8 cellular contexts compared by ENCODE assay signal in the genomic region with DNA sequence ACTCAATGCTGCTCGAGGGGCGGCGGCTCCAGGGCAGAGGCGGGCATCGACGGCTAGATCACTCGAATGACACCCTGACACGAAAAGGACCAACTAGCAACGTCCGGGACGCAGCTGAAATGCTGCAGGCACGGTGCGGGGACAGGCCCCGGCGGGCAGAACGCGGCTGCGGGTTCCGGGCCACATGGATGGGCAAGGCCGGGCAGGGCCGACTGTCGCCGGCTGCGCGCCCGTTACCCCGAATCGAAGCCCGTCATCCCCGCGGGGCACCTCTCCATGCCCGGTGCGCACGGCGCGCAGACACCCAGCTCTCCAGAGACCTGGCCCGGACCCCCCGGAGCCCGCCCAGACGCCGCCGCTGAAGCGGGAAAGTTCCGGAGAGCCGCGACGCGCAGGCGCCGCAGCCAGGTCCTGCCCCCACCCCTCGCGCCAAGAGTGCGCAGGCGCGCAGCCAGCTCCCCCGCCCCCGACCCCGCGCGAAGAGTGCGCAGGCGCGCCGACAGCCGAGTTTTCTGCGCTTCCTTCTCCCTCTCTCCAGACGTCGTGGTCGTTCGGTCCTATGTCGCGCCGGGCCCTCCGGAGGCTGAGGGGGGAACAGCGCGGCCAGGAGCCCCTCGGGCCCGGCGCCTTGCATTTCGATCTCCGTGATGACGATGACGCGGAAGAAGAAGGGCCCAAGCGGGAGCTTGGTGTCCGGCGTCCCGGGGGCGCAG. TPM values are rescaled to one million over a fixed set of nuclear protein-coding genes. Genes with fewer than 3 reads are reported as not detected.
A peak's percentile ranks its signal among the peaks of the same experiment; 100 is the strongest.
DNase-seq lines count a peak whose midpoint lies in the region; ATAC-seq and TF ChIP-seq lines count a peak whose summit lies in the region.

A gene with protein sequence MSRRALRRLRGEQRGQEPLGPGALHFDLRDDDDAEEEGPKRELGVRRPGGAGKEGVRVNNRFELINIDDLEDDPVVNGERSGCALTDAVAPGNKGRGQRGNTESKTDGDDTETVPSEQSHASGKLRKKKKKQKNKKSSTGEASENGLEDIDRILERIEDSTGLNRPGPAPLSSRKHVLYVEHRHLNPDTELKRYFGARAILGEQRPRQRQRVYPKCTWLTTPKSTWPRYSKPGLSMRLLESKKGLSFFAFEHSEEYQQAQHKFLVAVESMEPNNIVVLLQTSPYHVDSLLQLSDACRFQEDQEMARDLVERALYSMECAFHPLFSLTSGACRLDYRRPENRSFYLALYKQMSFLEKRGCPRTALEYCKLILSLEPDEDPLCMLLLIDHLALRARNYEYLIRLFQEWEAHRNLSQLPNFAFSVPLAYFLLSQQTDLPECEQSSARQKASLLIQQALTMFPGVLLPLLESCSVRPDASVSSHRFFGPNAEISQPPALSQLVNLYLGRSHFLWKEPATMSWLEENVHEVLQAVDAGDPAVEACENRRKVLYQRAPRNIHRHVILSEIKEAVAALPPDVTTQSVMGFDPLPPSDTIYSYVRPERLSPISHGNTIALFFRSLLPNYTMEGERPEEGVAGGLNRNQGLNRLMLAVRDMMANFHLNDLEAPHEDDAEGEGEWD (plus strand): TSS at position 484 of the 713 bp plus-strand sequence. CDS start 76 bp downstream, at position 560.

- ATAC-seq in HG02678 (IDR thresholded peaks at IDR 0.05; ENCODE audit: unreplicated experiment) (peak; percentile 49), heart right ventricle (peak; percentile 65 to 86 (median 80))

- H3K27me3 Mint-ChIP-seq in type B pancreatic cell = no peaks in the 10 kb centered on the region

- H3K36me3 ChIP-seq in adrenal gland (replicated peaks in 1 of 2) (no peaks in the 10 kb centered on the region), heart right ventricle (peaks cover 0 to 36% (median 8%) of the 10 kb centered on the region in 9 donors)

- intact Hi-C loops in T-helper 1 cell treated with Interleukin-12 subunit alpha and Interleukin-12 subunit beta and Interleukin-4 antibody, amounts not matched to agents 30 ng/mL and 1 ng/mL, for 36 hours (cut with micrococcal nuclease) = loop anchor here (1.0 to 5.0 kb wide), 3 partner anchors 9 to 311 kb away; partner anchors contain the start of genes FANCA and RPL13
- intact Hi-C loops in adrenal gland (cut with DNase I) = no loop called here
- intact Hi-C loops in heart right ventricle (cut with DNase I) = loop anchor here in 2 of 10 donors (5.0 to 10.0 kb wide), 2 partner anchors 171 to 218 kb away; partner anchors contain the start of genes CHMP1A (in 1 of the 2), SPATA2L (in 1 of the 2) and SPATA33 (in 1 of the 2)
- intact Hi-C loops in posterior vena cava (cut with DNase I) = no loop called here

- peak within 1 kb of the TSS; percentile 95 for H3K4me3 ChIP-seq in GM12864 (ENCODE audit: low read depth, low read length)
- H3K4me3 ChIP-seq in adrenal gland = peak within 1 kb of the TSS; percentile 91 to 99 (median 96)
- peak within 1 kb of the TSS; percentile 61 to 90 (median 83) for H3K4me3 ChIP-seq in heart right ventricle

- peak within 1 kb of the TSS; percentile 99 to 100 (median 100) for H3K27ac ChIP-seq in adrenal gland
- H3K27ac ChIP-seq in heart right ventricle = peak within 1 kb of the TSS; percentile 98 to 100 (median 99)

- peaks cover 9% of the 10 kb centered on the region for H3K36me3 Mint-ChIP-seq in type B pancreatic cell

- H3K27me3 ChIP-seq in adrenal gland = no peaks in the 10 kb centered on the region
- H3K27me3 ChIP-seq in heart right ventricle = no peaks in the 10 kb centered on the region

- peaks cover 15 to 20% of the 10 kb centered on the region in 2 donors for H3K4me1 ChIP-seq in adrenal gland (replicated peaks in 1 of 2)
- peaks cover 3 to 29% (median 18%) of the 10 kb centered on the region in 9 donors for H3K4me1 ChIP-seq in heart right ventricle

- TF ChIP-seq CTCF in GM12864 (IDR thresholded peaks at IDR 0.05; ENCODE audit: low read depth, low read length, missing control alignments) (no peak), adrenal gland (IDR thresholded peaks at IDR 0.05) (peak in 1 of 6 experiments; percentile 26), heart right ventricle (IDR thresholded peaks at IDR 0.05) (no peak), type B pancreatic cell (conservative IDR thresholded peaks at IDR 0.05) (peak; percentile 34)

- 0 to 2% (median 1%) methylated on average over 11 to 89 of the region's 89 CpGs for WGBS in adrenal gland, 4 donors
- WGBS in heart right ventricle, 2 donors = 1% methylated on average over 73 to 89 of the region's 89 CpGs

- H3K4me3 Mint-ChIP-seq in type B pancreatic cell = peak within 1 kb of the TSS; percentile 93

- H3K4me1 Mint-ChIP-seq in type B pancreatic cell (ENCODE audit: unreplicated experiment) = peaks cover 11% of the 10 kb centered on the region

- H3K9me3 Mint-ChIP-seq in type B pancreatic cell = no peaks in the 10 kb centered on the region

- H3K27ac Mint-ChIP-seq in type B pancreatic cell = peak within 1 kb of the TSS; percentile 94

- TF ChIP-seq POLR2A in adrenal gland (IDR thresholded peaks at IDR 0.05) = peak; percentile 90 to 94

- DNase-seq in GM12864 (ENCODE audit: low read depth) (no peak), NCI-H1417 (lab: John Stamatoyannopoulos, UW) (peak; percentile 72 to 92 (median 89)), adrenal gland (peak; percentile 81 to 89 (median 84)), heart right ventricle (peak; percentile 83 to 87), posterior vena cava (ENCODE audit: low spot score) (peak; percentile 96), type B pancreatic cell (ENCODE audit: extremely low spot score, unreplicated experiment) (peak; percentile 92)

- no peaks in the 10 kb centered on the region for H3K9me3 ChIP-seq in adrenal gland (replicated peaks in 1 of 3)
- peaks cover 0 to 2% (median 0%) of the 10 kb centered on the region in 11 donors for H3K9me3 ChIP-seq in heart right ventricle

RNA-seq across cellular contexts. Expression of the gene that starts here (rescaled TPM):
- total RNA-seq in T-helper 1 cell treated with Interleukin-12 subunit alpha and Interleukin-12 subunit beta and Interleukin-4 antibody, amounts not matched to agents 30 ng/mL and 1 ng/mL, for 36 hours = 206 and 215 TPM in 2 replicates
- 100 to 1,000 TPM; 177 to 237 (median 207) TPM for total RNA-seq in adrenal gland
- polyA plus RNA-seq in adrenal gland = 100 to 1,000 TPM; 215 to 438 (median 253) TPM
- 100 to 1,000 TPM in 3 of 10 donors, 10 to 100 TPM in 7; 77.5 to 112 (median 94.8) TPM for total RNA-seq in heart right ventricle
- 100 to 1,000 TPM in 1 of 2 donors, 10 to 100 TPM in 1; 88.3 to 101 TPM for polyA plus RNA-seq in heart right ventricle
- 100 to 1,000 TPM; 127 to 158 TPM for total RNA-seq in posterior vena cava
- total RNA-seq in type B pancreatic cell (ENCODE audit: low replicate concordance) = 170 and 184 TPM in 2 replicates
